In the genomic region with DNA sequence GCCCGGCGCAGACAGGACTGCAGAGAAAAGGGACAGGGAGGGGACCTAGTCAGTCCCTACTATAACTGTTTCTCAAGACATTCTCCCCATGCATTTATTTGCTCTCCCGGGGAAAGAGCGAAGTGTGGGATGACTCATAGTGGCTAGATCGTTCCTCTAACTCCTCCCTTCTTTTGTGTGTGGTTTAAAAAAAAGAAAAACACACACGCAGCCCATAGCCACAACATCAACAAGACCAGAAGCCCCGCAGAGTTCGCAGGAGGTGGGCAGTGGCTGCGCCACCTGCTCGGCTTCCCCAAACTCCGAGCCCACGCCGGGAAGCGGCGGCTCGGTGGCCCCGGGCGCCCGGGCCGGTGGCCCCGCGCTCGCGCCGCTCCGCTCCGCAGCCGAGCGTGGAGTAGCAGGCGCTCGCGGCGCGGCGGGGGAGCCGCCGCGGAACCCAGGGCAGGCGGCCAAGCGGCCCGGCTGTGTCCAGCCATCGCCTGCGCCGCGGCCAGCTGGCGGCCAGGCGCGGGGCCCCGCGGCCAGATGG, we compare ENCODE assay signal across 8 cellular contexts. TPM values are rescaled to one million over a fixed set of nuclear protein-coding genes. Genes with fewer than 3 reads are reported as not detected.
DNase-seq lines count a peak whose midpoint lies in the region; ATAC-seq lines count a peak whose summit lies in the region.

No MANE protein-coding gene starts in this region.

- H3K4me3 ChIP-seq in BLaER1 (peak overlapping the region; percentile 93), stomach smooth muscle (ENCODE audit: low read length in 2 of 2) (peak overlapping the region; percentile 71 to 88)

- H3K27me3 Mint-ChIP-seq in naive B cell, result peaks cover 0 to 7% (median 5%) of the 10 kb centered on the region in 3 donors

- H3K9me3 Mint-ChIP-seq in naive B cell, result no peaks in the 10 kb centered on the region

- H3K4me1 Mint-ChIP-seq in naive B cell, result peaks cover 17 to 33% (median 28%) of the 10 kb centered on the region in 3 donors

- peak overlapping the region; percentile 92 for H3K27ac ChIP-seq in BLaER1
- peak overlapping the region; percentile 31 for H3K27ac ChIP-seq in stomach smooth muscle (ENCODE audit: low read length)

- H3K36me3 ChIP-seq in BLaER1, result peaks cover 20% of the 10 kb centered on the region
- peaks cover 4 to 5% of the 10 kb centered on the region in 2 donors for H3K36me3 ChIP-seq in stomach smooth muscle (ENCODE audit: control insufficient read depth in 2 of 2, insufficient read depth in 2 of 2, low read length in 2 of 2)

- H4K20me1 ChIP-seq in BLaER1, result peaks cover 47% of the 10 kb centered on the region

- no peaks in the 10 kb centered on the region for H3K9me3 ChIP-seq in BLaER1
- H3K9me3 ChIP-seq in stomach smooth muscle (ENCODE audit: control insufficient read depth in 2 of 2, low read length in 2 of 2), result no peaks in the 10 kb centered on the region

- no peaks in the 10 kb centered on the region for H3K27me3 ChIP-seq in BLaER1
- H3K27me3 ChIP-seq in stomach smooth muscle (ENCODE audit: control insufficient read depth in 1 of 2, insufficient read depth in 2 of 2, low read length in 2 of 2), result no peaks in the 10 kb centered on the region

- ATAC-seq in GM19043 (IDR thresholded peaks at IDR 0.05; ENCODE audit: low read depth, unreplicated experiment) (peak; percentile 10), HG03159 (IDR thresholded peaks at IDR 0.05; ENCODE audit: unreplicated experiment) (peak; percentile 21), naive B cell (ENCODE audit: low read depth in 2 of 2) (no peak)

- no peaks in the 10 kb centered on the region for H3K36me3 Mint-ChIP-seq in naive B cell

- H3K27ac Mint-ChIP-seq in naive B cell, result peak overlapping the region in 5 of 6 donors; percentile 65 to 92 (median 76)

- peak overlapping the region; percentile 88 to 98 (median 94) for H3K4me3 Mint-ChIP-seq in naive B cell

- peak overlapping the region; percentile 81 for H3K4me2 ChIP-seq in BLaER1

- DNase-seq in NOMO-1 treated with dmso at 0.1 percent for 144 hours (lab: John Stamatoyannopoulos, UW; ENCODE audit: unreplicated experiment) (peak; percentile 53), fibroblast of gingiva (ENCODE audit: low read depth) (peak; percentile 79), naive B cell (peak; percentile 37)
- peak; percentile 58 to 64 for DNase-seq in activated T-cell treated with anti-CD3 and anti-CD28 coated beads, Interleukin-2, amount 50 U/mL, for 48 hours

- H3K9ac ChIP-seq in BLaER1, result peak overlapping the region; percentile 91
- H3K9ac ChIP-seq in stomach smooth muscle (ENCODE audit: low read length in 2 of 2), result peak overlapping the region; percentile 47 to 58

- H3K4me1 ChIP-seq in BLaER1, result peaks cover 20% of the 10 kb centered on the region
- H3K4me1 ChIP-seq in stomach smooth muscle (ENCODE audit: control insufficient read depth, insufficient read depth, low read length), result peaks cover 12% of the 10 kb centered on the region

RNA-seq across cellular contexts. Expression of a gene that starts 0.7 kb away (rescaled TPM):
- 1 to 10 TPM; 1.5 to 8.5 (median 4.7) TPM for polyA plus RNA-seq in naive B cell (ENCODE audit: low read depth in 6 of 6)

Comparison
In these comparisons a context has a peak if more than half of its experiments do, and no peak if none do; other contexts are left out.
1. ATAC-seq: peak in GM19043 (single experiment) and HG03159 (single experiment); none in naive B cell (0 of 2).
2. Peak in every context shown above with its lines, with median percentiles within 50 percentile points of each other: DNase-seq.